1 cellular context compared by ENCODE assay signal in genomic region chr11:116969694-116970093, GRCh38.
TF ChIP-seq lines count a peak whose summit lies in the region.

No MANE protein-coding gene starts in this region.

TF ChIP-seq in GM23338, 12 proteins besides CTCF, POLR2A, EP300 and RAD21 (continued from another document):
- TF ChIP-seq ZNF462 (CRISPR knock-in tag; IDR thresholded peaks at IDR 0.05) (no peak), ETS1 (IDR thresholded peaks at IDR 0.05) (no peak), EZH2 (IDR thresholded peaks at IDR 0.05; ENCODE audit: low read depth, unreplicated experiment) (no peak), ZNF114 (CRISPR knock-in tag; IDR thresholded peaks at IDR 0.05) (no peak), POLR2AphosphoS5 (IDR thresholded peaks at IDR 0.05; ENCODE audit: low read depth) (no peak), EZH2phosphoT487 (IDR thresholded peaks at IDR 0.05; ENCODE audit: unreplicated experiment) (no peak), ZNF331 (CRISPR knock-in tag; IDR thresholded peaks at IDR 0.05; ENCODE audit: low read depth) (no peak), NANOG (IDR thresholded peaks at IDR 0.05; ENCODE audit: borderline replicate concordance) (no peak), STAT1 (IDR thresholded peaks at IDR 0.05; ENCODE audit: unreplicated experiment) (no peak), CREB1 (CRISPR knock-in tag; IDR thresholded peaks at IDR 0.05; ENCODE audit: low read depth) (no peak)
